8 cellular contexts compared by ENCODE assay signal in genomic region chr3:50235716-50236483, GRCh38. TPM values are rescaled to one million over a fixed set of nuclear protein-coding genes. Genes with fewer than 3 reads are reported as not detected.
DNase-seq lines count a peak whose midpoint lies in the region; ATAC-seq and TF ChIP-seq lines count a peak whose summit lies in the region.

TSS of gene GNAI2 (plus strand) at chr3:50236204. CDS start at chr3:50236336, 132 bp downstream.

- peak; percentile 85 for TF ChIP-seq POLR2A in esophagus muscularis mucosa (IDR thresholded peaks at IDR 0.05; ENCODE audit: low read depth)

- peak; percentile 90 for ATAC-seq in GM21825 (IDR thresholded peaks at IDR 0.05; ENCODE audit: unreplicated experiment)

- TF ChIP-seq CTCF in esophagus muscularis mucosa (IDR thresholded peaks at IDR 0.05) = no peak

- no peaks in the 10 kb centered on the region for H3K9me3 ChIP-seq in Karpas-422 (ENCODE audit: low read length)
- H3K9me3 ChIP-seq in esophagus muscularis mucosa = no peaks in the 10 kb centered on the region

- intact Hi-C loops in esophagus muscularis mucosa (cut with DNase I) = no loop called here

- H3K9ac ChIP-seq in Karpas-422 (ENCODE audit: low read length) = peak within 1 kb of the TSS; percentile 95

- H3K27ac ChIP-seq in Karpas-422 (ENCODE audit: low read length) (peak within 1 kb of the TSS; percentile 90), esophagus muscularis mucosa (replicated peaks in 1 of 4) (peak within 1 kb of the TSS; percentile 88 to 92 (median 90))

- peaks cover 42% of the 10 kb centered on the region for H3K4me1 ChIP-seq in Karpas-422 (ENCODE audit: low read length)
- peaks cover 44 to 56% (median 52%) of the 10 kb centered on the region in 4 donors for H3K4me1 ChIP-seq in esophagus muscularis mucosa

- H3K27me3 ChIP-seq in Karpas-422 (ENCODE audit: low read length) (no peaks in the 10 kb centered on the region), esophagus muscularis mucosa (no peaks in the 10 kb centered on the region)

- no peak for TF ChIP-seq EP300 in esophagus muscularis mucosa (IDR thresholded peaks at IDR 0.05)

- H3K4me3 ChIP-seq in Karpas-422 (ENCODE audit: low read length) = peak within 1 kb of the TSS; percentile 95
- peak within 1 kb of the TSS; percentile 64 to 94 (median 80) for H3K4me3 ChIP-seq in esophagus muscularis mucosa

- H3K9me2 ChIP-seq in Karpas-422 (replicated peaks; ENCODE audit: insufficient read depth, low read length) = no peaks in the 10 kb centered on the region

- H3K36me3 ChIP-seq in Karpas-422 (ENCODE audit: insufficient read depth, low read length) (peaks cover 10% of the 10 kb centered on the region; the same call in 1 of the 2 replicates), esophagus muscularis mucosa (peaks cover 0 to 11% (median 4%) of the 10 kb centered on the region in 4 donors)

- peak within 1 kb of the TSS; percentile 89 for H3K4me2 ChIP-seq in Karpas-422 (ENCODE audit: low read depth, low read length, poor library complexity, severe bottlenecking)

- H3K79me2 ChIP-seq in Karpas-422 (ENCODE audit: low read length) = peaks cover 46% of the 10 kb centered on the region

- no peak within 1 kb of the TSS for H2AFZ ChIP-seq in Karpas-422 (ENCODE audit: low read length)

- peak; percentile 88 for DNase-seq in DMS79 treated with DMSO at 0.1 percent for 48 hours (lab: John Stamatoyannopoulos, UW)
- peak; percentile 99 for DNase-seq in Karpas-422
- DNase-seq in RKO (ENCODE audit: low spot score) = peak; percentile 97
- peak; percentile 99 for DNase-seq in activated T-helper 1 cell treated with Interleukin-2 at 50 U/mL for 16 hours (ENCODE audit: low read depth)
- peak; percentile 100 for DNase-seq in esophagus muscularis mucosa (ENCODE audit: extremely low spot score)
- peak; percentile 99 for DNase-seq in myocyte (ENCODE audit: low read depth)
- DNase-seq in stimulated activated CD8-positive, alpha-beta memory T cell treated with anti-CD3 and anti-CD28 coated beads, Interleukin-7, amount 100 ng/mL, for 48 hours (ENCODE audit: extremely low read depth in 1 of 2, low read depth in 1 of 2) = peak; percentile 99

- peaks cover 30% of the 10 kb centered on the region for H4K20me1 ChIP-seq in Karpas-422 (ENCODE audit: insufficient read depth, low read depth, low read length)

- WGBS in esophagus muscularis mucosa = 1% methylated on average over 43 of the region's 75 CpGs

RNA-seq across cellular contexts. Expression of gene GNAI2, which starts in this region (rescaled TPM):
- 151 and 174 TPM in 2 replicates for total RNA-seq in Karpas-422 (2014; rRNA removed; shearing (Covaris generic); ENCODE audit: low replicate concordance)
- total RNA-seq in esophagus muscularis mucosa (100 to 1,000 TPM; 149 to 297 (median 239) TPM), myocyte (137 and 138 TPM in 2 replicates)
- 351 TPM for polyA plus RNA-seq in myocyte (2012)

Comparison
In these comparisons a context has a peak if more than half of its experiments do, and no peak if none do; other contexts are left out.
1. Peak in every context shown above with its lines: DNase-seq, ATAC-seq, H3K4me3 ChIP-seq and H3K27ac ChIP-seq.